ENCODE assay signal across 1 cellular context in genomic region chr2:128278979-128279378, GRCh38.
TF ChIP-seq lines count a peak whose summit lies in the region.

No MANE protein-coding gene starts in this region.

TF ChIP-seq in WTC11, 78 proteins besides CTCF, POLR2A, EP300 and RAD21 (continued from another document):
- TF ChIP-seq ZNF425 (CRISPR knock-in tag; conservative IDR thresholded peaks at IDR 0.05) (no peak), FOXJ3 (CRISPR knock-in tag; IDR thresholded peaks at IDR 0.05; ENCODE audit: borderline replicate concordance) (no peak), ZNF423 (CRISPR knock-in tag; IDR thresholded peaks at IDR 0.05) (no peak), ERG (CRISPR knock-in tag; IDR thresholded peaks at IDR 0.05) (no peak), ZNF281 (CRISPR knock-in tag; IDR thresholded peaks at IDR 0.05) (no peak), EMX1 (CRISPR knock-in tag; IDR thresholded peaks at IDR 0.05) (no peak), TCF7 (CRISPR knock-in tag; IDR thresholded peaks at IDR 0.05; ENCODE audit: low read depth) (no peak), AR (CRISPR knock-in tag; IDR thresholded peaks at IDR 0.05) (no peak), SMAD3 (CRISPR knock-in tag; IDR thresholded peaks at IDR 0.05; ENCODE audit: borderline replicate concordance) (no peak), SOX15 (CRISPR knock-in tag; IDR thresholded peaks at IDR 0.05) (no peak), PRDM15 (CRISPR knock-in tag; IDR thresholded peaks at IDR 0.05) (no peak), ATF6 (CRISPR knock-in tag; IDR thresholded peaks at IDR 0.05) (no peak), JUN (CRISPR knock-in tag; IDR thresholded peaks at IDR 0.05) (no peak), MYBL2 (CRISPR knock-in tag; IDR thresholded peaks at IDR 0.05) (no peak), GTF2I (CRISPR knock-in tag; conservative IDR thresholded peaks at IDR 0.05) (no peak), USF1 (CRISPR knock-in tag; IDR thresholded peaks at IDR 0.05) (no peak)
